ENCODE assay signal across 8 cellular contexts in the genomic region with DNA sequence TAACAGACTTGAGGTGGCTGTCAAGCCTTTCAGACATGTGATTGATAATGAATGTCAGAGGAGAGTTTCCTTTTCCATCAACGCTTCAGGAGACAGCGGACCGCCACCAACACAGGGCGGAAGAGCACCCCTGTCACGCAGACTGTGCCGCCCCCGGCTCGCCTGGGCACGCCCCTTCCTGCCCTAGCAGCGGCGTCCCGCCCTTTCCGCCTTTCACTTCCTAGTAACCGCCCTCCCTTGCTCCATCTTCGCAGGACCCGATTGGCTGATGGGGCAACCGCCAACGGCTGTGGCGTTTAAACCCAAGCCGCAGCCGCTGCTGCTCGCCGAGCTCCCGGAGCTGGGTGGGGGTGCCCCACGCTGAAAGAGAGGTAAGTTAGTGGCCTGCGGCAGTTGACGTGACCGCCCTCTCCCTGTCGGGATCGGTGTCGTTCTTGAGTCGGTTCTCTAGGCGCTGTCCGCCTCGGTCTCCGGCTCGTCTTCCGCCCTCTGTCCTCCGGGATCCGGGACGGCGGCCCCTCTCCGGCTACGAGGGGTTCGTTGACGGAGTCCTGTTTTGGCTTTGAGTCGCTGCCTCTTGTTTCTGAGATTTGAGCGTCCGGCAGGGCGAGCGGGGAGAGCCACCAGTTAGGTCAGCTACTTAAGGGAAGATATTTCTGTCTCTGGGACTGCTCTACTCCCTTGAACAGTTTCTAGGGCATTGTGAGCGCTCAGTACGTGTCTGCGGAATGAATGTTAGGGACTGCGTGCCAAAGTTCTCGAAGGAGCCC. TPM values are rescaled to one million over a fixed set of nuclear protein-coding genes. Genes with fewer than 3 reads are reported as not detected.
DNase-seq lines count a peak whose midpoint lies in the region; ATAC-seq and TF ChIP-seq lines count a peak whose summit lies in the region.

A gene with protein sequence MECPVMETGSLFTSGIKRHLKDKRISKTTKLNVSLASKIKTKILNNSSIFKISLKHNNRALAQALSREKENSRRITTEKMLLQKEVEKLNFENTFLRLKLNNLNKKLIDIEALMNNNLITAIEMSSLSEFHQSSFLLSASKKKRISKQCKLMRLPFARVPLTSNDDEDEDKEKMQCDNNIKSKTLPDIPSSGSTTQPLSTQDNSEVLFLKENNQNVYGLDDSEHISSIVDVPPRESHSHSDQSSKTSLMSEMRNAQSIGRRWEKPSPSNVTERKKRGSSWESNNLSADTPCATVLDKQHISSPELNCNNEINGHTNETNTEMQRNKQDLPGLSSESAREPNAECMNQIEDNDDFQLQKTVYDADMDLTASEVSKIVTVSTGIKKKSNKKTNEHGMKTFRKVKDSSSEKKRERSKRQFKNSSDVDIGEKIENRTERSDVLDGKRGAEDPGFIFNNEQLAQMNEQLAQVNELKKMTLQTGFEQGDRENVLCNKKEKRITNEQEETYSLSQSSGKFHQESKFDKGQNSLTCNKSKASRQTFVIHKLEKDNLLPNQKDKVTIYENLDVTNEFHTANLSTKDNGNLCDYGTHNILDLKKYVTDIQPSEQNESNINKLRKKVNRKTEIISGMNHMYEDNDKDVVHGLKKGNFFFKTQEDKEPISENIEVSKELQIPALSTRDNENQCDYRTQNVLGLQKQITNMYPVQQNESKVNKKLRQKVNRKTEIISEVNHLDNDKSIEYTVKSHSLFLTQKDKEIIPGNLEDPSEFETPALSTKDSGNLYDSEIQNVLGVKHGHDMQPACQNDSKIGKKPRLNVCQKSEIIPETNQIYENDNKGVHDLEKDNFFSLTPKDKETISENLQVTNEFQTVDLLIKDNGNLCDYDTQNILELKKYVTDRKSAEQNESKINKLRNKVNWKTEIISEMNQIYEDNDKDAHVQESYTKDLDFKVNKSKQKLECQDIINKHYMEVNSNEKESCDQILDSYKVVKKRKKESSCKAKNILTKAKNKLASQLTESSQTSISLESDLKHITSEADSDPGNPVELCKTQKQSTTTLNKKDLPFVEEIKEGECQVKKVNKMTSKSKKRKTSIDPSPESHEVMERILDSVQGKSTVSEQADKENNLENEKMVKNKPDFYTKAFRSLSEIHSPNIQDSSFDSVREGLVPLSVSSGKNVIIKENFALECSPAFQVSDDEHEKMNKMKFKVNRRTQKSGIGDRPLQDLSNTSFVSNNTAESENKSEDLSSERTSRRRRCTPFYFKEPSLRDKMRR (plus strand): TSS at position 326 of the 770 bp plus-strand sequence. CDS start 6,769 bp downstream, outside the sequence.

- no peaks in the 10 kb centered on the region for H3K4me1 ChIP-seq in foreskin keratinocyte
- peaks cover 15% of the 10 kb centered on the region for H3K4me1 ChIP-seq in neuron (ENCODE audit: insufficient read depth, low read length)

- DNase-seq in GM06990 (ENCODE audit: extremely low read depth, insufficient read length) (peak; percentile 97), NB4 (ENCODE audit: low read depth) (peak; percentile 99), SK-N-DZ (ENCODE audit: low spot score) (peak; percentile 93), foreskin keratinocyte (peak; percentile 83 to 90), stromal cell of bone marrow (ENCODE audit: low read depth) (peak; percentile 90)
- peak; percentile 98 for DNase-seq in activated naive CD4-positive, alpha-beta T cell treated with Interleukin-2 at 50 U/mL for 16 hours

- H3K27me3 ChIP-seq in GM06990 (replicated peaks; ENCODE audit: control insufficient read depth, insufficient read depth, low read length) (no peaks in the 10 kb centered on the region), foreskin keratinocyte (no peaks in the 10 kb centered on the region), neuron (ENCODE audit: insufficient read depth, low read length) (peaks cover 13% of the 10 kb centered on the region)

- peak within 1 kb of the TSS; percentile 23 for H3K27ac ChIP-seq in foreskin keratinocyte

- no peak for TF ChIP-seq CTCF in GM06990 (IDR thresholded peaks at IDR 0.05; ENCODE audit: insufficient read depth, low read length, poor library complexity, severe bottlenecking)
- no peak for TF ChIP-seq CTCF in NB4 (IDR thresholded peaks at IDR 0.05; ENCODE audit: low read depth, low read length)
- peak; percentile 37 for TF ChIP-seq CTCF in foreskin keratinocyte (conservative IDR thresholded peaks at IDR 0.05)

- H2AFZ ChIP-seq in neuron (ENCODE audit: low read depth, low read length), result peak within 1 kb of the TSS; percentile 90

- peak within 1 kb of the TSS; percentile 70 for H3K4me3 ChIP-seq in GM06990 (replicated peaks; ENCODE audit: low read depth, low read length)
- H3K4me3 ChIP-seq in NB4 (ENCODE audit: low read depth, low read length), result peak within 1 kb of the TSS; percentile 96
- H3K4me3 ChIP-seq in neuron (ENCODE audit: low read length), result peak within 1 kb of the TSS; percentile 70

- H3K36me3 ChIP-seq in GM06990 (ENCODE audit: control insufficient read depth, insufficient read depth, low read length) (no peaks in the 10 kb centered on the region), neuron (ENCODE audit: insufficient read depth, low read length) (no peaks in the 10 kb centered on the region)

- peak; percentile 65 for TF ChIP-seq POLR2A in NB4 (IDR thresholded peaks at IDR 0.05; ENCODE audit: extremely low read depth, insufficient read length)

- peak; percentile 99 for ATAC-seq in HG02571 (IDR thresholded peaks at IDR 0.05; ENCODE audit: unreplicated experiment)
- peak; percentile 98 for ATAC-seq in foreskin keratinocyte

- H3K9me3 ChIP-seq in neuron (ENCODE audit: low read length), result no peaks in the 10 kb centered on the region

RNA-seq across cellular contexts. Expression of the gene that starts here (rescaled TPM):
- 13.0 and 13.6 TPM in 2 replicates for polyA plus RNA-seq in SK-N-DZ (2014; cell fraction: cytosol; rRNA removed)
- 11.1 and 24.7 TPM in 2 replicates for polyA plus RNA-seq in SK-N-DZ (2014; cell fraction: nucleus; rRNA removed)
- total RNA-seq in foreskin keratinocyte, result 17.7 and 21.6 TPM in 2 replicates
- 5.1 and 8.1 TPM in 2 replicates for polyA plus RNA-seq in foreskin keratinocyte

Comparison
In these comparisons a context has a peak if more than half of its experiments do, and no peak if none do; other contexts are left out.
1. Peak in every context shown above with its lines: DNase-seq, ATAC-seq, H3K4me3 ChIP-seq and H3K27ac ChIP-seq.